In the genomic region with DNA sequence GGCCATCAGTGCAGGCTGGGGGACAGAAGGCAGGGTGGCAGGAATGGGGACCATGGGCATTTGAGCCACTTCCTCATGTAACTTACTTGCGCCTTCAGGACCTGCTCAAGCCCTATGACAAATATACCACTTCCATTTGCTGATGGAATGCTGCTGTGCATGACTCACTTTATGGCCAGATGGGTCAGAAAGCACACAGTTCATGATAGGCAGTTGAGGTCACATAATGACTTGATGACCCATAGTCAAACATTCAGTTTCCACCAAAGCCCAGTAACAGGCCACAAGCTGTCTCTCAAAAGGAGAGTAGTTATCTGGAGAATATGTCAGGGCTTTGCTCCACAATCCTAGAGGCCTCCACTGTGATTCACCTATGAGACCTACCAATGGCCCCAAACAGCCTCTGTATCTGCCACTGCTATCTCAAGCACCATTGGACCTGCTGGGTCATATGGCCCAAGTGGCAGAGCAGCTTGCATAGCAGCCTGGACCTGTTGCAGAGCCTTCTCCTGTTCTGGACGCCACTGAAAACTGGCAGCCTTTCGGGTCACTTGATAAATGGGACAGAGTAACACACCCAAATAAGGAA, we compare ENCODE assay signal across 7 cellular contexts. TPM values are rescaled to one million over a fixed set of nuclear protein-coding genes. Genes with fewer than 3 reads are reported as not detected.
DNase-seq lines count a peak whose midpoint lies in the region; TF ChIP-seq lines count a peak whose summit lies in the region.
"Not testable (repeated sequence)": the region's sequence is repeated elsewhere in the genome, so short reads cannot be mapped to it uniquely, and the experiment has no call there.

No MANE protein-coding gene starts in this region.

- H4K20me1 ChIP-seq in GM23248 (ENCODE audit: insufficient read depth); mammary epithelial cell (ENCODE audit: insufficient read depth, low read length); hepatocyte (ENCODE audit: insufficient read depth, poor library complexity, severe bottlenecking): not testable (repeated sequence)

- in situ Hi-C loops in GM23248 (cut with MboI), result not testable (repeated sequence)
- in situ Hi-C loops in mammary epithelial cell (cut with MboI; ENCODE audit: low sequenced_read_pairs in 2 of 2), result loop anchor here in 1 of 2 donors (25.0 kb wide), 1 partner anchor 538 kb away; no protein-coding TSS in a partner anchor

- not testable (repeated sequence) for H2AFZ ChIP-seq in GM23248; mammary epithelial cell (ENCODE audit: low read depth, low read length); hepatocyte

- H3K27me3 Mint-ChIP-seq in Caco-2 (ENCODE audit: insufficient read depth, unreplicated experiment), result not testable (repeated sequence)
- H3K27me3 Mint-ChIP-seq in neural crest cell (ENCODE audit: low read depth), result peaks cover 13% of the 10 kb centered on the region

- intact Hi-C loops in Caco-2 (cut with micrococcal nuclease; ENCODE audit: unreplicated experiment), result not testable (repeated sequence)
- intact Hi-C loops in mammary epithelial cell (cut with micrococcal nuclease), result loop anchor here (10.0 kb wide), 1 partner anchor 481 kb away; no protein-coding TSS in a partner anchor

- dilution Hi-C loops in mammary epithelial cell (cut with HindIII; ENCODE audit: low sequenced_read_pairs), result not testable (repeated sequence)

- H3K36me3 ChIP-seq in Caco-2 (ENCODE audit: control insufficient read depth, insufficient read depth, low read length); GM23248 (ENCODE audit: low read depth); mammary epithelial cell (ENCODE audit: insufficient read depth, low read length); hepatocyte (replicated peaks; ENCODE audit: insufficient read depth, low read depth): not testable (repeated sequence)

- H3K9me3 Mint-ChIP-seq in Caco-2 (ENCODE audit: unreplicated experiment); neural crest cell: not testable (repeated sequence)

- TF ChIP-seq CTCF in Caco-2 (IDR thresholded peaks at IDR 0.05; ENCODE audit: insufficient read depth in 1 of 2, low read depth in 1 of 2, low read length in 1 of 2, severe bottlenecking in 1 of 2, unreplicated experiment in 1 of 2); mammary epithelial cell (conservative IDR thresholded peaks at IDR 0.05 in 1 of 2, IDR thresholded peaks at IDR 0.05 in 1 of 2; ENCODE audit: extremely low read depth in 1 of 2, insufficient read depth in 1 of 2, low read depth in 1 of 2, low read length in 2 of 2); hepatocyte (IDR thresholded peaks at IDR 0.05; ENCODE audit: poor library complexity); neural crest cell (conservative IDR thresholded peaks at IDR 0.05): not testable (repeated sequence)

- not testable (repeated sequence) for BruUV-seq in Caco-2 (replicated peaks; lab: Mats Ljungman, UMichigan); mammary epithelial cell (replicated peaks; lab: Mats Ljungman, UMichigan)

- POLR2A ChIA-PET in Caco-2 (lab: Charles Lee), result not testable (repeated sequence)

- H3K4me1 Mint-ChIP-seq in Caco-2 (ENCODE audit: low read depth, unreplicated experiment), result not testable (repeated sequence)
- H3K4me1 Mint-ChIP-seq in neural crest cell, result peaks cover 13% of the 10 kb centered on the region

- not testable (repeated sequence) for H3K9ac ChIP-seq in GM23248; mammary epithelial cell (ENCODE audit: insufficient read depth, low read length)

- CTCF ChIA-PET in Caco-2 (lab: Charles Lee), result not testable (repeated sequence)
- CTCF ChIA-PET in mammary epithelial cell (lab: Charles Lee; ENCODE audit: low non-redundant PET), result interaction anchor here (0.6 kb wide), 1 partner anchor 11 kb away, joined by 7 read pairs; no protein-coding TSS in a partner anchor

- H3K27me3 ChIP-seq in Caco-2 (replicated peaks; ENCODE audit: control insufficient read depth, insufficient read depth, low read length); GM23248 (replicated peaks; ENCODE audit: insufficient read depth); mammary epithelial cell (ENCODE audit: insufficient read depth, low read length); hepatocyte: not testable (repeated sequence)

- peak; percentile 35 to 66 for DNase-seq in Caco-2
- peak; percentile 24 for DNase-seq in GM23248
- peak; percentile 70 for DNase-seq in M059J (ENCODE audit: low read depth)
- peak; percentile 64 for DNase-seq in RPMI7951 (ENCODE audit: low read depth)
- peak; percentile 21 for DNase-seq in mammary epithelial cell
- peak; percentile 45 for DNase-seq in hepatocyte (ENCODE audit: low spot score)
- not testable (repeated sequence) for DNase-seq in neural crest cell (ENCODE audit: low read depth, low spot score)

- not testable (repeated sequence) for H3K79me2 ChIP-seq in GM23248 (ENCODE audit: insufficient read depth); mammary epithelial cell (ENCODE audit: insufficient read depth, low read length); hepatocyte

- not testable (repeated sequence) for H3K4me3 Mint-ChIP-seq in Caco-2 (ENCODE audit: unreplicated experiment)
- H3K4me3 Mint-ChIP-seq in neural crest cell, result peak overlapping the region; percentile 64

- H3K27ac Mint-ChIP-seq in Caco-2 (ENCODE audit: unreplicated experiment); neural crest cell (ENCODE audit: unreplicated experiment): not testable (repeated sequence)

- not testable (repeated sequence) for H3K4me3 ChIP-seq in Caco-2 (ENCODE audit: low read depth, low read length); GM23248; mammary epithelial cell (replicated peaks in 1 of 3; ENCODE audit: insufficient read depth in 1 of 3, low read depth in 2 of 3, low read length in 3 of 3); hepatocyte

- H3K4me1 ChIP-seq in Caco-2; GM23248 (ENCODE audit: insufficient read depth); mammary epithelial cell (ENCODE audit: insufficient read depth, low read length); hepatocyte (ENCODE audit: insufficient read depth): not testable (repeated sequence)

- not testable (repeated sequence) for H3K4me2 ChIP-seq in GM23248 (ENCODE audit: unreplicated experiment); mammary epithelial cell (ENCODE audit: insufficient read depth, low read depth, low read length); hepatocyte

- 91 to 93% methylated on average over 3 of the region's 3 CpGs for WGBS in GM23248 (ENCODE audit: low coverage in 1 of 2, low lambda C conversion rate in 2 of 2, missing lambda C conversion rate in 2 of 2), 2 experiments
- WGBS in mammary epithelial cell (ENCODE audit: low coverage, missing lambda C conversion rate), result 95% methylated on average over 2 of the region's 3 CpGs
- WGBS in hepatocyte (ENCODE audit: low lambda C conversion rate, missing lambda C conversion rate), result 84% methylated on average over 3 of the region's 3 CpGs

- H3K36me3 Mint-ChIP-seq in Caco-2 (ENCODE audit: insufficient read depth, unreplicated experiment); neural crest cell (ENCODE audit: low read depth): not testable (repeated sequence)

- H3F3A ChIP-seq in GM23248 (ENCODE audit: insufficient read depth), result not testable (repeated sequence)

- H3K9me2 ChIP-seq in GM23248 (ENCODE audit: insufficient read depth); hepatocyte (replicated peaks; ENCODE audit: insufficient read depth): not testable (repeated sequence)

- H3K9me3 ChIP-seq in Caco-2; GM23248 (ENCODE audit: low read depth); mammary epithelial cell (replicated peaks; ENCODE audit: insufficient read depth, low read length); hepatocyte (ENCODE audit: low read depth): not testable (repeated sequence)

- not testable (repeated sequence) for H3K27ac ChIP-seq in GM23248; mammary epithelial cell (ENCODE audit: insufficient read depth, low read depth, low read length)
- peak overlapping the region; percentile 60 for H3K27ac ChIP-seq in hepatocyte

RNA-seq across cellular contexts. Expression of gene PAPSS1, which starts 5.3 kb away (rescaled TPM):
- total RNA-seq in Caco-2 (2022) (60.1 and 66.1 TPM in 2 replicates), mammary epithelial cell (10 to 100 TPM; 68.5 to 94.7 TPM), hepatocyte (103 TPM in 2 replicates), neural crest cell (74.7 and 78.6 TPM in 2 replicates)
- total RNA-seq in GM23248 (2014; rRNA removed; shearing (Covaris generic)), result 66.8 and 69.6 TPM in 2 replicates
- polyA plus RNA-seq in GM23248 (2016; fragmentation: Nextera tagmentation; extraction: Ambion mirVana) (65.9 and 69.9 TPM in 2 replicates), mammary epithelial cell (113 TPM), hepatocyte (102 and 107 TPM in 2 replicates)
- total RNA-seq in M059J (2014; rRNA removed; shearing (Covaris generic)), result 55.4 and 65.5 TPM in 2 replicates
- 46.7 and 52.1 TPM in 2 replicates for total RNA-seq in RPMI7951 (2014; rRNA removed; shearing (Covaris generic))
- 95.7 TPM for polyA minus RNA-seq in mammary epithelial cell
